ENCODE assay signal across 8 cellular contexts in genomic region chr17:15260376-15261062, GRCh38. TPM values are rescaled to one million over a fixed set of nuclear protein-coding genes. Genes with fewer than 3 reads are reported as not detected.
DNase-seq lines count a peak whose midpoint lies in the region; ATAC-seq and TF ChIP-seq lines count a peak whose summit lies in the region.

No MANE protein-coding gene starts in this region.

- peaks cover 15 to 18% of the 10 kb centered on the region in 2 donors for H3K4me1 Mint-ChIP-seq in natural killer cell treated with Interleukin-12 subunit alpha and Interleukin-12 subunit beta and Interleukin-15 and Interleukin-18, amount 100 ng/mL, for 72 hours (ENCODE audit: low read depth in 2 of 2)

- no peaks in the 10 kb centered on the region for H3K36me3 ChIP-seq in DOHH2 (ENCODE audit: control insufficient read depth, low read length)
- H3K36me3 ChIP-seq in PC-9 (ENCODE audit: low read depth): no peaks in the 10 kb centered on the region
- H3K36me3 ChIP-seq in subcutaneous abdominal adipose tissue (ENCODE audit: control insufficient read depth in 5 of 5, insufficient read depth in 5 of 5, low read length in 5 of 5): peaks cover 5 to 36% (median 31%) of the 10 kb centered on the region in 5 donors
- H3K36me3 ChIP-seq in Karpas-422 (ENCODE audit: insufficient read depth, low read length): no peaks in the 10 kb centered on the region

- intact Hi-C loops in PC-9 (cut with micrococcal nuclease; ENCODE audit: unreplicated experiment): loop anchor here (1.0 to 10.0 kb wide), 2 partner anchors 243 to 394 kb away; no protein-coding TSS in a partner anchor

- peak in 1 of 2 experiments; percentile 83 for DNase-seq in PC-9
- DNase-seq in activated gamma-delta T cell treated with anti-CD3 and anti-CD28 coated beads, Interleukin-2, amount 50 U/mL, for 16 hours (ENCODE audit: low read depth): peak; percentile 6
- peak; percentile 82 to 96 for DNase-seq in foreskin fibroblast
- DNase-seq in natural killer cell treated with Interleukin-12 subunit alpha and Interleukin-12 subunit beta and Interleukin-15 and Interleukin-18, amount 100 ng/mL, for 72 hours (ENCODE audit: low spot score): peak; percentile 71
- no peak for DNase-seq in Karpas-422

- H3K4me2 ChIP-seq in DOHH2 (ENCODE audit: low read length): peak overlapping the region; percentile 27
- H3K4me2 ChIP-seq in PC-9: peak overlapping the region; percentile 67
- H3K4me2 ChIP-seq in Karpas-422 (ENCODE audit: low read depth, low read length, poor library complexity, severe bottlenecking): no peak overlapping the region

- H3K79me2 ChIP-seq in DOHH2 (ENCODE audit: control insufficient read depth, low read length) (no peaks in the 10 kb centered on the region), PC-9 (ENCODE audit: low read depth) (no peaks in the 10 kb centered on the region), Karpas-422 (ENCODE audit: low read length) (no peaks in the 10 kb centered on the region)

- POLR2A ChIA-PET in PC-9 (lab: Charles Lee; ENCODE audit: unreplicated experiment): no interaction called here

- H4K20me1 ChIP-seq in DOHH2 (ENCODE audit: control insufficient read depth, insufficient read depth, low read depth, low read length) (no peaks in the 10 kb centered on the region), PC-9 (ENCODE audit: insufficient read depth) (no peaks in the 10 kb centered on the region), Karpas-422 (ENCODE audit: insufficient read depth, low read depth, low read length) (no peaks in the 10 kb centered on the region)

- BruUV-seq in PC-9 (replicated peaks; lab: Mats Ljungman, UMichigan): TSS peak; percentile 41

- no peaks in the 10 kb centered on the region for H3K9me3 Mint-ChIP-seq in natural killer cell treated with Interleukin-12 subunit alpha and Interleukin-12 subunit beta and Interleukin-15 and Interleukin-18, amount 100 ng/mL, for 72 hours

- no peak overlapping the region for H3K27ac Mint-ChIP-seq in natural killer cell treated with Interleukin-12 subunit alpha and Interleukin-12 subunit beta and Interleukin-15 and Interleukin-18, amount 100 ng/mL, for 72 hours

- ATAC-seq in HG02759 (IDR thresholded peaks at IDR 0.05; ENCODE audit: unreplicated experiment): peak; percentile 62
- ATAC-seq in natural killer cell treated with Interleukin-12 subunit alpha and Interleukin-12 subunit beta and Interleukin-15 and Interleukin-18, amount 100 ng/mL, for 72 hours: peak; percentile 89 to 91

- H3K27me3 ChIP-seq in DOHH2 (ENCODE audit: control insufficient read depth, low read length): peaks cover 12% of the 10 kb centered on the region
- H3K27me3 ChIP-seq in PC-9 (ENCODE audit: insufficient read depth, low read depth): 0 out of 2 replicates have a peak, but pooled peaks cover 8% of the 10 kb centered on the region
- no peaks in the 10 kb centered on the region for H3K27me3 ChIP-seq in subcutaneous abdominal adipose tissue (ENCODE audit: control insufficient read depth in 5 of 5, insufficient read depth in 4 of 5, low read length in 5 of 5)
- no peaks in the 10 kb centered on the region for H3K27me3 ChIP-seq in Karpas-422 (ENCODE audit: low read length)

- peak overlapping the region; percentile 78 for H3K4me3 Mint-ChIP-seq in natural killer cell treated with Interleukin-12 subunit alpha and Interleukin-12 subunit beta and Interleukin-15 and Interleukin-18, amount 100 ng/mL, for 72 hours

- no peaks in the 10 kb centered on the region for H3K9me2 ChIP-seq in DOHH2 (replicated peaks; ENCODE audit: control insufficient read depth, low read length)
- H3K9me2 ChIP-seq in PC-9 (ENCODE audit: insufficient read depth): no peaks in the 10 kb centered on the region
- H3K9me2 ChIP-seq in Karpas-422 (replicated peaks; ENCODE audit: insufficient read depth, low read length): no peaks in the 10 kb centered on the region

- H2AFZ ChIP-seq in PC-9: peak overlapping the region; percentile 69
- H2AFZ ChIP-seq in Karpas-422 (ENCODE audit: low read length): no peak overlapping the region

- CTCF ChIA-PET in PC-9 (lab: Charles Lee): no interaction called here

- H3K4me3 ChIP-seq in DOHH2 (ENCODE audit: low read length): no peak overlapping the region
- H3K4me3 ChIP-seq in PC-9: peak overlapping the region; percentile 48; the same call in 1 of the 2 replicates
- H3K4me3 ChIP-seq in foreskin fibroblast (ENCODE audit: low read depth in 1 of 2, low read length in 2 of 2): peak overlapping the region; percentile 93 to 99
- H3K4me3 ChIP-seq in subcutaneous abdominal adipose tissue (ENCODE audit: low read depth in 1 of 5, low read length in 5 of 5): peak overlapping the region; percentile 77 to 96 (median 94)
- H3K4me3 ChIP-seq in Karpas-422 (ENCODE audit: low read length): no peak overlapping the region

- H3K27me3 Mint-ChIP-seq in natural killer cell treated with Interleukin-12 subunit alpha and Interleukin-12 subunit beta and Interleukin-15 and Interleukin-18, amount 100 ng/mL, for 72 hours: peaks cover 40 to 66% of the 10 kb centered on the region in 2 donors

- TF ChIP-seq CTCF in DOHH2 (IDR thresholded peaks at IDR 0.05; ENCODE audit: low read depth, low read length, poor library complexity, severe bottlenecking) (peak; percentile 62), PC-9 (conservative IDR thresholded peaks at IDR 0.05) (no peak), foreskin fibroblast (IDR thresholded peaks at IDR 0.05; ENCODE audit: low read depth, low read length) (peak; percentile 47)

- H3K9ac ChIP-seq in subcutaneous abdominal adipose tissue (ENCODE audit: low read length in 5 of 5) (peak overlapping the region; percentile 90 to 96 (median 91)), Karpas-422 (ENCODE audit: low read length) (no peak overlapping the region)

- peaks cover 3% of the 10 kb centered on the region for H3K4me1 ChIP-seq in DOHH2 (ENCODE audit: control insufficient read depth, low read length)
- H3K4me1 ChIP-seq in PC-9 (replicated peaks; ENCODE audit: insufficient read depth): no peaks in the 10 kb centered on the region
- H3K4me1 ChIP-seq in subcutaneous abdominal adipose tissue (ENCODE audit: control insufficient read depth in 5 of 5, insufficient read depth in 5 of 5, low read length in 5 of 5): peaks cover 12 to 97% (median 87%) of the 10 kb centered on the region in 5 donors
- H3K4me1 ChIP-seq in Karpas-422 (ENCODE audit: low read length): 0 out of 2 replicates have a peak, but pooled peaks cover 2% of the 10 kb centered on the region

- H3K9me3 ChIP-seq in DOHH2 (ENCODE audit: control insufficient read depth, insufficient read depth, low read length) (no peaks in the 10 kb centered on the region), PC-9 (ENCODE audit: insufficient read depth, low read depth) (no peaks in the 10 kb centered on the region), subcutaneous abdominal adipose tissue (ENCODE audit: control insufficient read depth in 5 of 5, low read length in 5 of 5) (no peaks in the 10 kb centered on the region), Karpas-422 (ENCODE audit: low read length) (no peaks in the 10 kb centered on the region)

- no peak overlapping the region for H3K27ac ChIP-seq in DOHH2 (ENCODE audit: low read depth, low read length)
- no peak overlapping the region for H3K27ac ChIP-seq in PC-9
- H3K27ac ChIP-seq in subcutaneous abdominal adipose tissue (ENCODE audit: low read depth, low read length): peak overlapping the region; percentile 98
- no peak overlapping the region for H3K27ac ChIP-seq in Karpas-422 (ENCODE audit: low read length)

- H3F3A ChIP-seq in DOHH2 (ENCODE audit: control insufficient read depth, insufficient read depth) (no peaks in the 10 kb centered on the region), PC-9 (ENCODE audit: insufficient read depth, low read depth) (no peaks in the 10 kb centered on the region)

- H3K36me3 Mint-ChIP-seq in natural killer cell treated with Interleukin-12 subunit alpha and Interleukin-12 subunit beta and Interleukin-15 and Interleukin-18, amount 100 ng/mL, for 72 hours: no peaks in the 10 kb centered on the region

RNA-seq across cellular contexts. Expression of gene PMP22, which starts 4.6 kb away (rescaled TPM):
- 2.6 and 3.1 TPM in 2 replicates for total RNA-seq in PC-9 (2021)
- under 1 TPM in 1 of 2 donors, not detected in 1; 0.36 TPM for total RNA-seq in natural killer cell treated with Interleukin-12 subunit alpha and Interleukin-12 subunit beta and Interleukin-15 and Interleukin-18, amount 100 ng/mL, for 72 hours
- total RNA-seq in Karpas-422 (2014; rRNA removed; shearing (Covaris generic); ENCODE audit: low replicate concordance): not detected in 2 replicates

Comparison
In these comparisons a context has a peak if more than half of its experiments do, and no peak if none do; other contexts are left out.
1. H3K4me3 ChIP-seq: peak in PC-9 (single experiment), foreskin fibroblast (2 of 2) and subcutaneous abdominal adipose tissue (5 of 5); none in DOHH2 (single experiment) and Karpas-422 (single experiment).